ENCODE assay signal across 1 cellular context in the genomic region with DNA sequence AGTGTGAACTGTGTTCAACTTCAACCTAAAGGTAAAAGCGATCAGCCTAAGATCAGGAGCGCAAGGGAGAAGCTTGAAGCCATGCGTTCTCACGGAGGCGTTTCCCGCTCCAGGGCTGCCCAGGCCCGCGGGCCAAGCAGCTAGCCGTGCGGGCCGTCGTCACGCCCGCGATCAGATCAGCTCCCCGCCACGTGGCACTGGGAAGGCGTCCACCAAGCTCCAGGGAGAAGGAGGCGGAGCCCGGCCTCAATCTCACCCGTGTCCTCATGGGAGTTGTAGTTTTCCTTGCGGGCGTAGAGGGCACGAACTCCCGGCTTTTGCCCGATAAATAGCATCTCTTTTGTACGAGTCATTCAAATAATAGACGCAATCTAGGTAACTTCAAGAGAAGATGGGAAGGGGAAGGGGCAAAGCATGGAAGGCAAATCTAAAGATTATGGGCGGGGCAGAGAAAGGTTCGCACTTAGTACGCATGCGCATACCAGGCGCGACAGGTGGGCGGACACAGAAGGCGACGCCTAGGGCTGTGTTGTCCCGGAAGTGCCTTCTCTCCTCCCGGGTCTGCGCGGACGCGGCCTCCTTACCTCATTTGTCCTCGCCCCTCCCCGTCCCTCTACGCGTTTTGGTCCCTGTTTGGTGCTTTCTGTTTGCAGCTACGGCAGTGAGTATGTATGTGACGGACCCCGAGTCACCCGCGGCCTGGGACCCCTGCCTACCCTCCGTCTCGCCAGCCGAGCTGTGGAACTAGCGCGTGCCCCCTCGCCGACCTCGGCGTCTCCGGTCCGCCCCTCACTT.
A peak's percentile ranks its signal among the peaks of the same experiment; 100 is the strongest.
TF ChIP-seq lines count a peak whose summit lies in the region.

No MANE protein-coding gene starts in this region.

TF ChIP-seq in HEK293, 187 proteins besides CTCF, POLR2A, EP300 and RAD21 (continued from another document and continues in another):
- TF ChIP-seq, protein P1, sequence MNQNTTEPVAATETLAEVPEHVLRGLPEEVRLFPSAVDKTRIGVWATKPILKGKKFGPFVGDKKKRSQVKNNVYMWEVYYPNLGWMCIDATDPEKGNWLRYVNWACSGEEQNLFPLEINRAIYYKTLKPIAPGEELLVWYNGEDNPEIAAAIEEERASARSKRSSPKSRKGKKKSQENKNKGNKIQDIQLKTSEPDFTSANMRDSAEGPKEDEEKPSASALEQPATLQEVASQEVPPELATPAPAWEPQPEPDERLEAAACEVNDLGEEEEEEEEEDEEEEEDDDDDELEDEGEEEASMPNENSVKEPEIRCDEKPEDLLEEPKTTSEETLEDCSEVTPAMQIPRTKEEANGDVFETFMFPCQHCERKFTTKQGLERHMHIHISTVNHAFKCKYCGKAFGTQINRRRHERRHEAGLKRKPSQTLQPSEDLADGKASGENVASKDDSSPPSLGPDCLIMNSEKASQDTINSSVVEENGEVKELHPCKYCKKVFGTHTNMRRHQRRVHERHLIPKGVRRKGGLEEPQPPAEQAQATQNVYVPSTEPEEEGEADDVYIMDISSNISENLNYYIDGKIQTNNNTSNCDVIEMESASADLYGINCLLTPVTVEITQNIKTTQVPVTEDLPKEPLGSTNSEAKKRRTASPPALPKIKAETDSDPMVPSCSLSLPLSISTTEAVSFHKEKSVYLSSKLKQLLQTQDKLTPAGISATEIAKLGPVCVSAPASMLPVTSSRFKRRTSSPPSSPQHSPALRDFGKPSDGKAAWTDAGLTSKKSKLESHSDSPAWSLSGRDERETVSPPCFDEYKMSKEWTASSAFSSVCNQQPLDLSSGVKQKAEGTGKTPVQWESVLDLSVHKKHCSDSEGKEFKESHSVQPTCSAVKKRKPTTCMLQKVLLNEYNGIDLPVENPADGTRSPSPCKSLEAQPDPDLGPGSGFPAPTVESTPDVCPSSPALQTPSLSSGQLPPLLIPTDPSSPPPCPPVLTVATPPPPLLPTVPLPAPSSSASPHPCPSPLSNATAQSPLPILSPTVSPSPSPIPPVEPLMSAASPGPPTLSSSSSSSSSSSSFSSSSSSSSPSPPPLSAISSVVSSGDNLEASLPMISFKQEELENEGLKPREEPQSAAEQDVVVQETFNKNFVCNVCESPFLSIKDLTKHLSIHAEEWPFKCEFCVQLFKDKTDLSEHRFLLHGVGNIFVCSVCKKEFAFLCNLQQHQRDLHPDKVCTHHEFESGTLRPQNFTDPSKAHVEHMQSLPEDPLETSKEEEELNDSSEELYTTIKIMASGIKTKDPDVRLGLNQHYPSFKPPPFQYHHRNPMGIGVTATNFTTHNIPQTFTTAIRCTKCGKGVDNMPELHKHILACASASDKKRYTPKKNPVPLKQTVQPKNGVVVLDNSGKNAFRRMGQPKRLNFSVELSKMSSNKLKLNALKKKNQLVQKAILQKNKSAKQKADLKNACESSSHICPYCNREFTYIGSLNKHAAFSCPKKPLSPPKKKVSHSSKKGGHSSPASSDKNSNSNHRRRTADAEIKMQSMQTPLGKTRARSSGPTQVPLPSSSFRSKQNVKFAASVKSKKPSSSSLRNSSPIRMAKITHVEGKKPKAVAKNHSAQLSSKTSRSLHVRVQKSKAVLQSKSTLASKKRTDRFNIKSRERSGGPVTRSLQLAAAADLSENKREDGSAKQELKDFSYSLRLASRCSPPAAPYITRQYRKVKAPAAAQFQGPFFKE (tag by site-specific recombination; IDR thresholded peaks at IDR 0.05; ENCODE audit: borderline replicate concordance), result no peak
- TF ChIP-seq ZNF223 (tag by site-specific recombination; IDR thresholded peaks at IDR 0.05) (no peak), TCF7L2 (IDR thresholded peaks at IDR 0.05; ENCODE audit: borderline replicate concordance, low read depth, low read length) (no peak), SCRT2 (tag by site-specific recombination; IDR thresholded peaks at IDR 0.05) (peak; percentile 99), ZNF626 (tag by site-specific recombination; IDR thresholded peaks at IDR 0.05) (no peak), ZNF707 (tag by site-specific recombination; IDR thresholded peaks at IDR 0.05) (no peak), ZNF174 (tag by site-specific recombination; IDR thresholded peaks at IDR 0.05) (no peak), PRDM6 (tag by site-specific recombination; IDR thresholded peaks at IDR 0.05) (no peak), ZNF140 (tag by site-specific recombination; IDR thresholded peaks at IDR 0.05) (no peak), ZNF48 (tag by site-specific recombination; IDR thresholded peaks at IDR 0.05) (no peak), YY2 (tag by site-specific recombination; IDR thresholded peaks at IDR 0.05) (no peak; the same call in 1 of the 2 replicates), ZNF560 (tag by site-specific recombination; IDR thresholded peaks at IDR 0.05; ENCODE audit: borderline replicate concordance) (no peak), ZSCAN16 (tag by site-specific recombination; IDR thresholded peaks at IDR 0.05) (no peak), AEBP2 (tag by site-specific recombination; IDR thresholded peaks at IDR 0.05; ENCODE audit: borderline replicate concordance) (no peak), ZNF558 (tag by site-specific recombination; IDR thresholded peaks at IDR 0.05) (no peak), ZNF530 (tag by site-specific recombination; IDR thresholded peaks at IDR 0.05; ENCODE audit: low read depth) (no peak), BCL11B (tag by site-specific recombination; IDR thresholded peaks at IDR 0.05; ENCODE audit: low read depth) (no peak), ZNF239 (tag by site-specific recombination; IDR thresholded peaks at IDR 0.05) (no peak), ZNF423 (tag by site-specific recombination; IDR thresholded peaks at IDR 0.05) (no peak), ZNF658 (tag by site-specific recombination; IDR thresholded peaks at IDR 0.05) (no peak), ZNF335 (tag by site-specific recombination; conservative IDR thresholded peaks at IDR 0.05) (peak; percentile 99), ZFP41 (tag by site-specific recombination; IDR thresholded peaks at IDR 0.05; ENCODE audit: borderline replicate concordance) (no peak)
- TF ChIP-seq, protein P2, sequence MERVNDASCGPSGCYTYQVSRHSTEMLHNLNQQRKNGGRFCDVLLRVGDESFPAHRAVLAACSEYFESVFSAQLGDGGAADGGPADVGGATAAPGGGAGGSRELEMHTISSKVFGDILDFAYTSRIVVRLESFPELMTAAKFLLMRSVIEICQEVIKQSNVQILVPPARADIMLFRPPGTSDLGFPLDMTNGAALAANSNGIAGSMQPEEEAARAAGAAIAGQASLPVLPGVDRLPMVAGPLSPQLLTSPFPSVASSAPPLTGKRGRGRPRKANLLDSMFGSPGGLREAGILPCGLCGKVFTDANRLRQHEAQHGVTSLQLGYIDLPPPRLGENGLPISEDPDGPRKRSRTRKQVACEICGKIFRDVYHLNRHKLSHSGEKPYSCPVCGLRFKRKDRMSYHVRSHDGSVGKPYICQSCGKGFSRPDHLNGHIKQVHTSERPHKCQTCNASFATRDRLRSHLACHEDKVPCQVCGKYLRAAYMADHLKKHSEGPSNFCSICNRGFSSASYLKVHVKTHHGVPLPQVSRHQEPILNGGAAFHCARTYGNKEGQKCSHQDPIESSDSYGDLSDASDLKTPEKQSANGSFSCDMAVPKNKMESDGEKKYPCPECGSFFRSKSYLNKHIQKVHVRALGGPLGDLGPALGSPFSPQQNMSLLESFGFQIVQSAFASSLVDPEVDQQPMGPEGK (tag by site-specific recombination; IDR thresholded peaks at IDR 0.05), result peak; percentile 55
- TF ChIP-seq, protein P3, sequence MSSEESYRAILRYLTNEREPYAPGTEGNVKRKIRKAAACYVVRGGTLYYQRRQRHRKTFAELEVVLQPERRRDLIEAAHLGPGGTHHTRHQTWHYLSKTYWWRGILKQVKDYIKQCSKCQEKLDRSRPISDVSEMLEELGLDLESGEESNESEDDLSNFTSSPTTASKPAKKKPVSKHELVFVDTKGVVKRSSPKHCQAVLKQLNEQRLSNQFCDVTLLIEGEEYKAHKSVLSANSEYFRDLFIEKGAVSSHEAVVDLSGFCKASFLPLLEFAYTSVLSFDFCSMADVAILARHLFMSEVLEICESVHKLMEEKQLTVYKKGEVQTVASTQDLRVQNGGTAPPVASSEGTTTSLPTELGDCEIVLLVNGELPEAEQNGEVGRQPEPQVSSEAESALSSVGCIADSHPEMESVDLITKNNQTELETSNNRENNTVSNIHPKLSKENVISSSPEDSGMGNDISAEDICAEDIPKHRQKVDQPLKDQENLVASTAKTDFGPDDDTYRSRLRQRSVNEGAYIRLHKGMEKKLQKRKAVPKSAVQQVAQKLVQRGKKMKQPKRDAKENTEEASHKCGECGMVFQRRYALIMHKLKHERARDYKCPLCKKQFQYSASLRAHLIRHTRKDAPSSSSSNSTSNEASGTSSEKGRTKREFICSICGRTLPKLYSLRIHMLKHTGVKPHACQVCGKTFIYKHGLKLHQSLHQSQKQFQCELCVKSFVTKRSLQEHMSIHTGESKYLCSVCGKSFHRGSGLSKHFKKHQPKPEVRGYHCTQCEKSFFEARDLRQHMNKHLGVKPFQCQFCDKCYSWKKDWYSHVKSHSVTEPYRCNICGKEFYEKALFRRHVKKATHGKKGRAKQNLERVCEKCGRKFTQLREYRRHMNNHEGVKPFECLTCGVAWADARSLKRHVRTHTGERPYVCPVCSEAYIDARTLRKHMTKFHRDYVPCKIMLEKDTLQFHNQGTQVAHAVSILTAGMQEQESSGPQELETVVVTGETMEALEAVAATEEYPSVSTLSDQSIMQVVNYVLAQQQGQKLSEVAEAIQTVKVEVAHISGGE (tag by site-specific recombination; conservative IDR thresholded peaks at IDR 0.05; ENCODE audit: low read depth), result peak; percentile 80
- TF ChIP-seq, protein P4, sequence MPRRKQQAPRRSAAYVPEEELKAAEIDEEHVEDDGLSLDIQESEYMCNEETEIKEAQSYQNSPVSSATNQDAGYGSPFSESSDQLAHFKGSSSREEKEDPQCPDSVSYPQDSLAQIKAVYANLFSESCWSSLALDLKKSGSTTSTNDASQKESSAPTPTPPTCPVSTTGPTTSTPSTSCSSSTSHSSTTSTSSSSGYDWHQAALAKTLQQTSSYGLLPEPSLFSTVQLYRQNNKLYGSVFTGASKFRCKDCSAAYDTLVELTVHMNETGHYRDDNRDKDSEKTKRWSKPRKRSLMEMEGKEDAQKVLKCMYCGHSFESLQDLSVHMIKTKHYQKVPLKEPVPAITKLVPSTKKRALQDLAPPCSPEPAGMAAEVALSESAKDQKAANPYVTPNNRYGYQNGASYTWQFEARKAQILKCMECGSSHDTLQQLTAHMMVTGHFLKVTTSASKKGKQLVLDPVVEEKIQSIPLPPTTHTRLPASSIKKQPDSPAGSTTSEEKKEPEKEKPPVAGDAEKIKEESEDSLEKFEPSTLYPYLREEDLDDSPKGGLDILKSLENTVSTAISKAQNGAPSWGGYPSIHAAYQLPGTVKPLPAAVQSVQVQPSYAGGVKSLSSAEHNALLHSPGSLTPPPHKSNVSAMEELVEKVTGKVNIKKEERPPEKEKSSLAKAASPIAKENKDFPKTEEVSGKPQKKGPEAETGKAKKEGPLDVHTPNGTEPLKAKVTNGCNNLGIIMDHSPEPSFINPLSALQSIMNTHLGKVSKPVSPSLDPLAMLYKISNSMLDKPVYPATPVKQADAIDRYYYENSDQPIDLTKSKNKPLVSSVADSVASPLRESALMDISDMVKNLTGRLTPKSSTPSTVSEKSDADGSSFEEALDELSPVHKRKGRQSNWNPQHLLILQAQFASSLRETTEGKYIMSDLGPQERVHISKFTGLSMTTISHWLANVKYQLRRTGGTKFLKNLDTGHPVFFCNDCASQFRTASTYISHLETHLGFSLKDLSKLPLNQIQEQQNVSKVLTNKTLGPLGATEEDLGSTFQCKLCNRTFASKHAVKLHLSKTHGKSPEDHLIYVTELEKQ (tag by site-specific recombination; IDR thresholded peaks at IDR 0.05; ENCODE audit: borderline replicate concordance), result no peak
- TF ChIP-seq, protein P5, sequence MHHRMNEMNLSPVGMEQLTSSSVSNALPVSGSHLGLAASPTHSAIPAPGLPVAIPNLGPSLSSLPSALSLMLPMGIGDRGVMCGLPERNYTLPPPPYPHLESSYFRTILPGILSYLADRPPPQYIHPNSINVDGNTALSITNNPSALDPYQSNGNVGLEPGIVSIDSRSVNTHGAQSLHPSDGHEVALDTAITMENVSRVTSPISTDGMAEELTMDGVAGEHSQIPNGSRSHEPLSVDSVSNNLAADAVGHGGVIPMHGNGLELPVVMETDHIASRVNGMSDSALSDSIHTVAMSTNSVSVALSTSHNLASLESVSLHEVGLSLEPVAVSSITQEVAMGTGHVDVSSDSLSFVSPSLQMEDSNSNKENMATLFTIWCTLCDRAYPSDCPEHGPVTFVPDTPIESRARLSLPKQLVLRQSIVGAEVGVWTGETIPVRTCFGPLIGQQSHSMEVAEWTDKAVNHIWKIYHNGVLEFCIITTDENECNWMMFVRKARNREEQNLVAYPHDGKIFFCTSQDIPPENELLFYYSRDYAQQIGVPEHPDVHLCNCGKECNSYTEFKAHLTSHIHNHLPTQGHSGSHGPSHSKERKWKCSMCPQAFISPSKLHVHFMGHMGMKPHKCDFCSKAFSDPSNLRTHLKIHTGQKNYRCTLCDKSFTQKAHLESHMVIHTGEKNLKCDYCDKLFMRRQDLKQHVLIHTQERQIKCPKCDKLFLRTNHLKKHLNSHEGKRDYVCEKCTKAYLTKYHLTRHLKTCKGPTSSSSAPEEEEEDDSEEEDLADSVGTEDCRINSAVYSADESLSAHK (tag by site-specific recombination; IDR thresholded peaks at IDR 0.05), result 0 out of 2 replicates have a peak, but pooled peaks have one; percentile 32
